21 cellular contexts compared by ENCODE assay signal in the genomic region with DNA sequence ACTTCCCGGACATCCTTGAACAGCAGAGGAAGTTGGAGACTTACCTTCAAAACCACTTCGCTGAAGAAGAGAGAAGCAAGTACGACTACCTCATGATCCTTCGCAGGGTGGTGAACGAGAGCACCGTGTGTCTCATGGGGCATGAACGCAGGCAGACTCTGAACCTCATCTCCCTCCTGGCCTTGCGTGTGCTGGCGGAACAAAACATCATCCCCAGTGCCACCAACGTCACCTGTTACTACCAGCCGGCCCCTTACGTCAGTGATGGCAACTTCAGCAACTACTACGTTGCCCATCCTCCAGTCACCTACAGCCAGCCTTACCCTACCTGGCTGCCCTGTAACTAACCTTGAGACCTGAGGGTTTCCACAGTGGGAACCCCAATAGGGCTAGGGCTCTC.
"Had no signal": no experiment of that assay in that cellular context is flagged by ENCODE, and none has a peak within 500 bp of the region (broad histone marks: within the 10 kb centered on the region; RNA-seq: fewer than 3 reads in every experiment).

No MANE protein-coding gene starts in this region.

- H3K4me1 ChIP-seq: colonic mucosa, neural progenitor cell, right lobe of liver, uterus had no signal

- H3K27ac ChIP-seq: colonic mucosa, hepatocyte, neural progenitor cell, parathyroid adenoma, psoas muscle, right lobe of liver, tibial artery, upper lobe of left lung, uterus had no signal

- H3K27ac Mint-ChIP-seq: neural progenitor cell; stimulated activated effector memory CD8-positive, alpha-beta T cell treated with anti-CD3 and anti-CD28 coated beads, Interleukin-12 subunit alpha, Interleukin-12 subunit beta, amount 100 ng/mL, for 72 hours; stimulated activated naive CD8-positive, alpha-beta T cell treated with anti-CD3 and anti-CD28 coated beads, Interleukin-15, Interleukin-2, amounts not matched to agents 100 ng/mL and 50 ng/mL, for 24 hours had no signal

- ATAC-seq: left colon; naive thymus-derived CD4-positive, alpha-beta T cell; right lobe of liver; stimulated activated effector memory CD8-positive, alpha-beta T cell treated with anti-CD3 and anti-CD28 coated beads, Interleukin-12 subunit alpha, Interleukin-12 subunit beta, amount 100 ng/mL, for 72 hours had no signal

- H3K27me3 Mint-ChIP-seq: stimulated activated naive CD8-positive, alpha-beta T cell treated with anti-CD3 and anti-CD28 coated beads, Interleukin-15, Interleukin-2, amounts not matched to agents 100 ng/mL and 50 ng/mL, for 24 hours had no signal

- H3K4me3 ChIP-seq: colonic mucosa, hepatocyte, neural progenitor cell, psoas muscle, right lobe of liver, tibial artery, upper lobe of left lung, uterus had no signal

- H3K4me1 Mint-ChIP-seq: neural progenitor cell had no signal

- H3K4me3 Mint-ChIP-seq: naive thymus-derived CD4-positive, alpha-beta T cell; neural progenitor cell; stimulated activated effector memory CD8-positive, alpha-beta T cell treated with anti-CD3 and anti-CD28 coated beads, Interleukin-12 subunit alpha, Interleukin-12 subunit beta, amount 100 ng/mL, for 72 hours; stimulated activated naive CD8-positive, alpha-beta T cell treated with anti-CD3 and anti-CD28 coated beads, Interleukin-15, Interleukin-2, amounts not matched to agents 100 ng/mL and 50 ng/mL, for 24 hours had no signal

- H3K36me3 Mint-ChIP-seq: neural progenitor cell had no signal

- H3K27me3 ChIP-seq: colonic mucosa, hepatocyte, neural progenitor cell, right lobe of liver, tibial artery, upper lobe of left lung, uterus had no signal

- DNase-seq: colonic mucosa; effector CD8-positive, alpha-beta T cell; foreskin melanocyte; head of caudate nucleus; kidney; left colon; naive thymus-derived CD4-positive, alpha-beta T cell; nucleus accumbens; psoas muscle; retina; right lobe of liver; stimulated activated CD4-positive, alpha-beta T cell treated with anti-CD3 and anti-CD28 coated beads, Interleukin-4, amount 100 ng/mL, for 1 hour; stimulated activated CD8-positive, alpha-beta memory T cell treated with anti-CD3 and anti-CD28 coated beads, Interleukin-4, amount 100 ng/mL, for 48 hours; tibial artery; upper lobe of left lung; uterus had no signal

- H3K9me3 Mint-ChIP-seq: naive thymus-derived CD4-positive, alpha-beta T cell; neural progenitor cell; stimulated activated effector memory CD8-positive, alpha-beta T cell treated with anti-CD3 and anti-CD28 coated beads, Interleukin-12 subunit alpha, Interleukin-12 subunit beta, amount 100 ng/mL, for 72 hours; stimulated activated naive CD8-positive, alpha-beta T cell treated with anti-CD3 and anti-CD28 coated beads, Interleukin-15, Interleukin-2, amounts not matched to agents 100 ng/mL and 50 ng/mL, for 24 hours had no signal

- H3K9me3 ChIP-seq: colonic mucosa, psoas muscle, right lobe of liver, tibial artery, upper lobe of left lung, uterus had no signal

- H3K36me3 ChIP-seq: colonic mucosa, neural progenitor cell, right lobe of liver, uterus had no signal
